8 cellular contexts compared by ENCODE assay signal in the genomic region with DNA sequence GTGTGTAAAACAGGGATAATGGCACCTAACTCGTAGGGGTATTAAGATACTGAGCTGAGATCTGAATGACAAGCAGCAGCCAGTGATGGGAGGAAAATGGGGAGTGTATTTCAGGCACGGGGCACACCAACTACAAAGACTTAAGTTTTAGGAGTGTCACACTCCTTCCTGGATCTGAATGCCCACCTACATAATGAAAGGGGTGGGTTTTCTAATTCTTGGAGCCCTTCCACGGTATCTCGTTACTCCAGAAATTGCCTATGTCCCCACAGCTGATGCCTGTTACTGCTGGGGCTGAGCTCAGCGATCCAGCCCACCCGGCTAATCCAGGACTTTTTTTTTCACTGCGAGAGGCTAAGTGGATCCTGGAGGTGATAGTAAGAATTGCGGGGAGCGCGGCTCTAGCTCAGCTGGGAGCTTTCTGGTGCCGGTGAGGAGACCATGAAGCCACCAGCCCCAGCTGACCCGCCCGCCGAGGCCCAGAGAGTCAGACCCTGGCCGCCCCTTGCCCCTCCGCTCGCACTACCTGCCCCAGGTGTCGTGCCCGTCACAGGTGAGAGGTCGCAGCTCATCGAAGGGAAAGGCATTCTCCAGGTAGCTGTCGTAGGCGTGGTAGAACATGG. TPM values are rescaled to one million over a fixed set of nuclear protein-coding genes. Genes with fewer than 3 reads are reported as not detected.
DNase-seq lines count a peak whose midpoint lies in the region; ATAC-seq and TF ChIP-seq lines count a peak whose summit lies in the region.

No MANE protein-coding gene starts in this region.

- peaks cover 2% of the 10 kb centered on the region for H3K79me2 ChIP-seq in fibroblast of lung (ENCODE audit: control insufficient read depth, insufficient read depth, low read length)

- H3K4me3 ChIP-seq in fibroblast of lung (replicated peaks in 1 of 4; ENCODE audit: control extremely low read depth in 1 of 4, insufficient read depth in 1 of 4, low read depth in 3 of 4, low read length in 4 of 4) (peak overlapping the region; percentile 58 to 99 (median 88)), neuron (ENCODE audit: low read length) (peak overlapping the region; percentile 87)

- peak; percentile 33 for ATAC-seq in WTC11
- no peak for ATAC-seq in HG03432 (IDR thresholded peaks at IDR 0.05; ENCODE audit: unreplicated experiment)

- H4K20me1 ChIP-seq in fibroblast of lung (ENCODE audit: control insufficient read depth, extremely low read depth, insufficient read depth, low read length), result no peaks in the 10 kb centered on the region

- no peak for TF ChIP-seq CTCF in WTC11 (IDR thresholded peaks at IDR 0.05)
- TF ChIP-seq CTCF in fibroblast of lung (conservative IDR thresholded peaks at IDR 0.05 in 1 of 2, IDR thresholded peaks at IDR 0.05 in 1 of 2; ENCODE audit: low read depth in 1 of 2, low read length in 2 of 2), result no peak

- peak overlapping the region; percentile 95 for H3K4me3 Mint-ChIP-seq in WTC11

- DNase-seq in NOMO-1 treated with dmso at 0.1 percent for 144 hours (lab: John Stamatoyannopoulos, UW; ENCODE audit: unreplicated experiment), result peak; percentile 2
- no peak for DNase-seq in NOMO-1 treated with DMSO at 0.1 percent for 48 hours (lab: John Stamatoyannopoulos, UW; ENCODE audit: unreplicated experiment)
- peak; percentile 66 for DNase-seq in HT-29 (ENCODE audit: low spot score)
- peak; percentile 50 for DNase-seq in WTC11 (ENCODE audit: low spot score)
- DNase-seq in fibroblast of lung (ENCODE audit: low read depth in 2 of 2), result no peak
- no peak for DNase-seq in ureter (ENCODE audit: low spot score)

- peak overlapping the region; percentile 35 for H3K27ac ChIP-seq in fibroblast of lung (ENCODE audit: insufficient read depth, low read length)

- peak overlapping the region; percentile 43 for H3K9ac ChIP-seq in fibroblast of lung (ENCODE audit: insufficient read depth, low read length)

- H3K4me1 ChIP-seq in fibroblast of lung (ENCODE audit: control insufficient read depth, extremely low read depth, insufficient read depth, low read length), result peaks cover 7% of the 10 kb centered on the region
- peaks cover 8% of the 10 kb centered on the region for H3K4me1 ChIP-seq in neuron (ENCODE audit: insufficient read depth, low read length)

- peak overlapping the region; percentile 91 for H3K4me2 ChIP-seq in fibroblast of lung (ENCODE audit: extremely low read depth, insufficient read depth, low read length)

- no peaks in the 10 kb centered on the region for H3K9me3 Mint-ChIP-seq in WTC11

- H3K27me3 Mint-ChIP-seq in WTC11 (ENCODE audit: low read depth), result no peaks in the 10 kb centered on the region

- peaks cover 18% of the 10 kb centered on the region for H3K4me1 Mint-ChIP-seq in WTC11

- H2AFZ ChIP-seq in fibroblast of lung (ENCODE audit: low read length), result peak overlapping the region; percentile 91
- peak overlapping the region; percentile 96 for H2AFZ ChIP-seq in neuron (ENCODE audit: low read depth, low read length)

- H3K27ac Mint-ChIP-seq in WTC11, result peak overlapping the region; percentile 98

- H3K36me3 ChIP-seq in fibroblast of lung (ENCODE audit: control insufficient read depth, insufficient read depth, low read length) (no peaks in the 10 kb centered on the region), neuron (ENCODE audit: insufficient read depth, low read length) (peaks cover 11% of the 10 kb centered on the region)

- no peaks in the 10 kb centered on the region for H3K9me3 ChIP-seq in fibroblast of lung (ENCODE audit: control insufficient read depth, insufficient read depth, low read depth, low read length)
- H3K9me3 ChIP-seq in neuron (ENCODE audit: low read length), result no peaks in the 10 kb centered on the region

- H3K27me3 ChIP-seq in fibroblast of lung (ENCODE audit: control insufficient read depth, insufficient read depth, low read length) (no peaks in the 10 kb centered on the region), neuron (ENCODE audit: insufficient read depth, low read length) (no peaks in the 10 kb centered on the region)

- H3K36me3 Mint-ChIP-seq in WTC11, result peaks cover 8% of the 10 kb centered on the region

- POLR2A ChIA-PET in WTC11 (lab: Charles Lee), result interaction anchor here (1.0 to 3.6 kb wide), 9 partner anchors 15 to 138 kb away, joined by 3 to 24 read pairs (median 5); a partner anchor contains a TSS

- CTCF ChIA-PET in WTC11 (lab: Charles Lee), result interaction anchor here (0.6 to 3.8 kb wide), 18 partner anchors 15 to 301 kb away, joined by 3 to 76 read pairs (median 8); a partner anchor contains a TSS

TF ChIP-seq in WTC11, 78 proteins besides CTCF, POLR2A, EP300 and RAD21 (continues in another document):
- TF ChIP-seq, protein P1, sequence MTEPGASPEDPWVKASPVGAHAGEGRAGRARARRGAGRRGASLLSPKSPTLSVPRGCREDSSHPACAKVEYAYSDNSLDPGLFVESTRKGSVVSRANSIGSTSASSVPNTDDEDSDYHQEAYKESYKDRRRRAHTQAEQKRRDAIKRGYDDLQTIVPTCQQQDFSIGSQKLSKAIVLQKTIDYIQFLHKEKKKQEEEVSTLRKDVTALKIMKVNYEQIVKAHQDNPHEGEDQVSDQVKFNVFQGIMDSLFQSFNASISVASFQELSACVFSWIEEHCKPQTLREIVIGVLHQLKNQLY (CRISPR knock-in tag; IDR thresholded peaks at IDR 0.05), result 0 out of 2 replicates have a peak, but pooled peaks have one; percentile 30
- TF ChIP-seq, protein P2, sequence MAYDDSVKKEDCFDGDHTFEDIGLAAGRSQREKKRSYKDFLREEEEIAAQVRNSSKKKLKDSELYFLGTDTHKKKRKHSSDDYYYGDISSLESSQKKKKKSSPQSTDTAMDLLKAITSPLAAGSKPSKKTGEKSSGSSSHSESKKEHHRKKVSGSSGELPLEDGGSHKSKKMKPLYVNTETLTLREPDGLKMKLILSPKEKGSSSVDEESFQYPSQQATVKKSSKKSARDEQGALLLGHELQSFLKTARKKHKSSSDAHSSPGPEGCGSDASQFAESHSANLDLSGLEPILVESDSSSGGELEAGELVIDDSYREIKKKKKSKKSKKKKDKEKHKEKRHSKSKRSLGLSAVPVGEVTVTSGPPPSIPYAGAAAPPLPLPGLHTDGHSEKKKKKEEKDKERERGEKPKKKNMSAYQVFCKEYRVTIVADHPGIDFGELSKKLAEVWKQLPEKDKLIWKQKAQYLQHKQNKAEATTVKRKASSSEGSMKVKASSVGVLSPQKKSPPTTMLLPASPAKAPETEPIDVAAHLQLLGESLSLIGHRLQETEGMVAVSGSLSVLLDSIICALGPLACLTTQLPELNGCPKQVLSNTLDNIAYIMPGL (CRISPR knock-in tag; IDR thresholded peaks at IDR 0.05), result peak; percentile 71; the same call in 1 of the 2 replicates
- TF ChIP-seq ZNF232 (CRISPR knock-in tag; IDR thresholded peaks at IDR 0.05), result 0 out of 2 replicates have a peak, but pooled peaks have one; percentile 27
- TF ChIP-seq, protein P3, sequence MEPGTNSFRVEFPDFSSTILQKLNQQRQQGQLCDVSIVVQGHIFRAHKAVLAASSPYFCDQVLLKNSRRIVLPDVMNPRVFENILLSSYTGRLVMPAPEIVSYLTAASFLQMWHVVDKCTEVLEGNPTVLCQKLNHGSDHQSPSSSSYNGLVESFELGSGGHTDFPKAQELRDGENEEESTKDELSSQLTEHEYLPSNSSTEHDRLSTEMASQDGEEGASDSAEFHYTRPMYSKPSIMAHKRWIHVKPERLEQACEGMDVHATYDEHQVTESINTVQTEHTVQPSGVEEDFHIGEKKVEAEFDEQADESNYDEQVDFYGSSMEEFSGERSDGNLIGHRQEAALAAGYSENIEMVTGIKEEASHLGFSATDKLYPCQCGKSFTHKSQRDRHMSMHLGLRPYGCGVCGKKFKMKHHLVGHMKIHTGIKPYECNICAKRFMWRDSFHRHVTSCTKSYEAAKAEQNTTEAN (CRISPR knock-in tag; IDR thresholded peaks at IDR 0.05), result no peak
- TF ChIP-seq, protein P4, sequence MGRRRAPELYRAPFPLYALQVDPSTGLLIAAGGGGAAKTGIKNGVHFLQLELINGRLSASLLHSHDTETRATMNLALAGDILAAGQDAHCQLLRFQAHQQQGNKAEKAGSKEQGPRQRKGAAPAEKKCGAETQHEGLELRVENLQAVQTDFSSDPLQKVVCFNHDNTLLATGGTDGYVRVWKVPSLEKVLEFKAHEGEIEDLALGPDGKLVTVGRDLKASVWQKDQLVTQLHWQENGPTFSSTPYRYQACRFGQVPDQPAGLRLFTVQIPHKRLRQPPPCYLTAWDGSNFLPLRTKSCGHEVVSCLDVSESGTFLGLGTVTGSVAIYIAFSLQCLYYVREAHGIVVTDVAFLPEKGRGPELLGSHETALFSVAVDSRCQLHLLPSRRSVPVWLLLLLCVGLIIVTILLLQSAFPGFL (CRISPR knock-in tag; IDR thresholded peaks at IDR 0.05; ENCODE audit: borderline replicate concordance), result 0 out of 2 replicates have a peak, but pooled peaks have one; percentile 18
- TF ChIP-seq, protein P5, sequence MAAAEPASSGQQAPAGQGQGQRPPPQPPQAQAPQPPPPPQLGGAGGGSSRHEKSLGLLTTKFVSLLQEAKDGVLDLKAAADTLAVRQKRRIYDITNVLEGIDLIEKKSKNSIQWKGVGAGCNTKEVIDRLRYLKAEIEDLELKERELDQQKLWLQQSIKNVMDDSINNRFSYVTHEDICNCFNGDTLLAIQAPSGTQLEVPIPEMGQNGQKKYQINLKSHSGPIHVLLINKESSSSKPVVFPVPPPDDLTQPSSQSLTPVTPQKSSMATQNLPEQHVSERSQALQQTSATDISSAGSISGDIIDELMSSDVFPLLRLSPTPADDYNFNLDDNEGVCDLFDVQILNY (CRISPR knock-in tag; IDR thresholded peaks at IDR 0.05), result peak; percentile 17; the same call in 1 of the 2 replicates

RNA-seq across cellular contexts. Expression of a gene that starts 0.7 kb away (rescaled TPM):
- total RNA-seq in HT-29 (2014; rRNA removed; shearing (Covaris generic)), result 32.0 and 38.0 TPM in 2 replicates
- 22.7 to 24.2 TPM (median 24.0 TPM) in 3 replicates for total RNA-seq in WTC11 (2021)
- total RNA-seq in fibroblast of lung, result 61.4 and 99.4 TPM in 2 replicates
- 23.8 and 25.3 TPM in 2 replicates for polyA plus RNA-seq in fibroblast of lung
- 27.2 and 29.1 TPM in 2 replicates for polyA plus RNA-seq in fibroblast of lung (2012)
- 23.5 and 25.9 TPM in 2 replicates for polyA minus RNA-seq in fibroblast of lung (ENCODE audit: low replicate concordance)
- total RNA-seq in ureter, result 20.5 TPM

RNA-seq across cellular contexts. Expression of a gene that starts 25.5 kb away (rescaled TPM):
- 117 and 130 TPM in 2 replicates for total RNA-seq in HT-29 (2014; rRNA removed; shearing (Covaris generic))
- 20.5 to 29.7 TPM (median 22.2 TPM) in 3 replicates for total RNA-seq in WTC11 (2021)
- 46.0 and 50.5 TPM in 2 replicates for total RNA-seq in fibroblast of lung
- 24.5 and 33.5 TPM in 2 replicates for polyA plus RNA-seq in fibroblast of lung
- polyA plus RNA-seq in fibroblast of lung (2012), result 26.1 and 36.7 TPM in 2 replicates
- 18.0 and 18.1 TPM in 2 replicates for polyA minus RNA-seq in fibroblast of lung (ENCODE audit: low replicate concordance)
- 17.6 TPM for total RNA-seq in ureter

RNA-seq across cellular contexts. Expression of a gene that starts 53.8 kb away (rescaled TPM):
- 54.6 and 57.2 TPM in 2 replicates for total RNA-seq in HT-29 (2014; rRNA removed; shearing (Covaris generic))
- total RNA-seq in WTC11 (2021) (62.7 to 73.8 TPM (median 68.0 TPM) in 3 replicates), fibroblast of lung (52.9 and 63.1 TPM in 2 replicates), ureter (57.5 TPM)
- polyA plus RNA-seq in fibroblast of lung, result 86.7 and 89.7 TPM in 2 replicates
- polyA plus RNA-seq in fibroblast of lung (2012), result 66.2 and 67.1 TPM in 2 replicates
- 123 and 125 TPM in 2 replicates for polyA minus RNA-seq in fibroblast of lung (ENCODE audit: low replicate concordance)

Comparison
In these comparisons a context has a peak if more than half of its experiments do, and no peak if none do; other contexts are left out.
1. DNase-seq: peak in NOMO-1 treated with dmso at 0.1 percent for 144 hours (single experiment), HT-29 (single experiment) and WTC11 (single experiment); none in NOMO-1 treated with DMSO at 0.1 percent for 48 hours (single experiment), fibroblast of lung (0 of 2) and ureter (single experiment).